ENCODE assay signal across 41 cellular contexts in the genomic region with DNA sequence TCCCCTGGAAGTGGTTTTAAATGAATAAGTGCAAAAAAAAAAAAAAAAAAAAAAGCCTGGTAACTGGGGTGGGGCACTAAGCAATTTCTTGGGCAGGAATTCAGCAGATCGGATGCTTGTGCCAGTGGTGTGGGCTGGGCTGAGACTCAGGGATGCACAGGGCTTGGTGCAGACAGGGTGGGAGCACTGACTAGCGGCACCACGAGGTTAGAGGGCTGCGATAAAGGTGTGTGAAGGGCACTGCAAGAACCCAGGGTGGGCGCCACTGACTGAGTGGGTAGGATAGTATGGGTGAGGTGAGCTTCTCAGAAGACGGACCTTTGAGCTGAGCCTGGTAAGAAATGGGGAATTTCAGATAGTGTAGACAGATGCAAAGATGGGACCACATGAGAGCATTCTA. TPM values are rescaled to one million over a fixed set of nuclear protein-coding genes. Genes with fewer than 3 reads are reported as not detected.
"Had no signal": no experiment of that assay in that cellular context is flagged by ENCODE, and none has a peak within 500 bp of the region (broad histone marks: within the 10 kb centered on the region; RNA-seq: fewer than 3 reads in every experiment).

No MANE protein-coding gene starts in this region.

- H3K4me3 Mint-ChIP-seq: activated naive CD4-positive, alpha-beta T cell treated with anti-CD3 and anti-CD28 coated beads for 36 hours; activated naive CD4-positive, alpha-beta T cell treated with anti-CD3 and anti-CD28 coated beads, Interleukin-2, amount 10 ng/mL, durations not matched to agents 7 days and 5 days; activated naive CD4-positive, alpha-beta T cell treated with anti-CD3 and anti-CD28 coated beads, Interleukin-2, amount 50 U/mL, for 24 hours; activated naive CD8-positive, alpha-beta T cell; activated naive CD8-positive, alpha-beta T cell treated with anti-CD3 and anti-CD28 coated beads for 36 hours; activated naive CD8-positive, alpha-beta T cell treated with anti-CD3 and anti-CD28 coated beads, Interleukin-2, amount 10 ng/mL, durations not matched to agents 7 days and 5 days; activated naive CD8-positive, alpha-beta T cell treated with anti-CD3 and anti-CD28 coated beads, Interleukin-2, amount 50 U/mL, for 24 hours; activated T-cell treated with anti-CD3 and anti-CD28 coated beads, Interleukin-2, amount 50 U/mL, for 24 hours; activated T-cell treated with anti-CD3 and anti-CD28 coated beads, Interleukin-2, amount 50 U/mL, for 4 hours; activated T-cell treated with anti-CD3 and anti-CD28 coated beads, Interleukin-2, amount 50 U/mL, for 72 hours; activated T-helper 1 cell treated with anti-CD3 and anti-CD28 coated beads, Interleukin-12 subunit alpha, Interleukin-12 subunit beta, Interleukin-2, Interleukin-4 antibody, amounts not matched to agents 30 ng/mL and 10 ng/mL and 1 ng/mL, durations not matched to agents 14 hours and 24 hours and 36 hours; activated T-helper 17 cell treated with anti-CD3 and anti-CD28 coated beads, Interleukin-2, amount 50 U/mL, for 72 hours; brain; central memory CD8-positive, alpha-beta T cell had no signal

- H3K36me3 ChIP-seq: adrenal gland, ascending aorta, brain microvascular endothelial cell, breast epithelium, cardiac muscle cell had no signal

- H3K27me3 ChIP-seq: adrenal gland, ascending aorta, body of pancreas, brain microvascular endothelial cell, cardiac muscle cell had no signal

- H3K36me3 Mint-ChIP-seq: activated naive CD4-positive, alpha-beta T cell treated with anti-CD3 and anti-CD28 coated beads, Interleukin-2, amount 10 ng/mL, durations not matched to agents 7 days and 5 days; activated naive CD4-positive, alpha-beta T cell treated with anti-CD3 and anti-CD28 coated beads, Interleukin-2, amount 50 U/mL, for 72 hours; activated naive CD8-positive, alpha-beta T cell treated with anti-CD3 and anti-CD28 coated beads for 36 hours; activated naive CD8-positive, alpha-beta T cell treated with anti-CD3 and anti-CD28 coated beads, Interleukin-2, amount 10 ng/mL, durations not matched to agents 7 days and 5 days; brain had no signal

- H3K27ac ChIP-seq: adrenal gland, ascending aorta, body of pancreas, brain microvascular endothelial cell, breast epithelium, cardiac muscle cell had no signal

- H3K4me3 ChIP-seq: adrenal gland, ascending aorta, body of pancreas, breast epithelium, cardiac muscle cell had no signal

- H3K9me3 Mint-ChIP-seq: activated naive CD4-positive, alpha-beta T cell treated with anti-CD3 and anti-CD28 coated beads for 36 hours; activated naive CD4-positive, alpha-beta T cell treated with anti-CD3 and anti-CD28 coated beads, Interleukin-2, amount 10 ng/mL, durations not matched to agents 7 days and 5 days; activated naive CD4-positive, alpha-beta T cell treated with anti-CD3 and anti-CD28 coated beads, Interleukin-2, amount 50 U/mL, for 24 hours; activated naive CD8-positive, alpha-beta T cell treated with anti-CD3 and anti-CD28 coated beads for 36 hours; activated naive CD8-positive, alpha-beta T cell treated with anti-CD3 and anti-CD28 coated beads, Interleukin-2, amount 10 ng/mL, durations not matched to agents 7 days and 5 days; activated naive CD8-positive, alpha-beta T cell treated with anti-CD3 and anti-CD28 coated beads, Interleukin-2, amount 50 U/mL, for 24 hours; activated T-cell treated with anti-CD3 and anti-CD28 coated beads, Interleukin-2, amount 50 U/mL, for 24 hours; activated T-cell treated with anti-CD3 and anti-CD28 coated beads, Interleukin-2, amount 50 U/mL, for 4 hours; activated T-helper 17 cell treated with anti-CD3 and anti-CD28 coated beads, Interleukin-2, amount 50 U/mL, for 72 hours; activated T-helper 2 cell treated with anti-CD3 and anti-CD28 coated beads, Interferon-gamma antibody, Interleukin-2, Interleukin-4, amounts not matched to agents 10 μg/mL and 5 μg/mL and 100 μg/mL, durations not matched to agents 14 hours and 24 hours and 36 hours; central memory CD8-positive, alpha-beta T cell had no signal

- H3K27ac Mint-ChIP-seq: activated naive CD4-positive, alpha-beta T cell treated with anti-CD3 and anti-CD28 coated beads for 36 hours; activated naive CD4-positive, alpha-beta T cell treated with anti-CD3 and anti-CD28 coated beads, Interleukin-2, amount 10 ng/mL, durations not matched to agents 7 days and 5 days; activated naive CD4-positive, alpha-beta T cell treated with anti-CD3 and anti-CD28 coated beads, Interleukin-2, amount 50 U/mL, for 24 hours; activated naive CD4-positive, alpha-beta T cell treated with anti-CD3 and anti-CD28 coated beads, Interleukin-2, amount 50 U/mL, for 72 hours; activated naive CD8-positive, alpha-beta T cell; activated naive CD8-positive, alpha-beta T cell treated with anti-CD3 and anti-CD28 coated beads for 36 hours; activated naive CD8-positive, alpha-beta T cell treated with anti-CD3 and anti-CD28 coated beads, Interleukin-2, amount 10 ng/mL, durations not matched to agents 7 days and 5 days; activated naive CD8-positive, alpha-beta T cell treated with anti-CD3 and anti-CD28 coated beads, Interleukin-2, amount 50 U/mL, for 24 hours; activated T-cell treated with anti-CD3 and anti-CD28 coated beads, Interleukin-2, amount 50 U/mL, for 24 hours; activated T-cell treated with anti-CD3 and anti-CD28 coated beads, Interleukin-2, amount 50 U/mL, for 72 hours; activated T-helper 1 cell treated with anti-CD3 and anti-CD28 coated beads, Interleukin-12 subunit alpha, Interleukin-12 subunit beta, Interleukin-2, Interleukin-4 antibody, amounts not matched to agents 30 ng/mL and 10 ng/mL and 1 ng/mL, durations not matched to agents 14 hours and 24 hours and 36 hours; activated T-helper 17 cell treated with anti-CD3 and anti-CD28 coated beads, Interleukin-2, amount 50 U/mL, for 72 hours; activated T-helper 2 cell treated with anti-CD3 and anti-CD28 coated beads, Interferon-gamma antibody, Interleukin-2, Interleukin-4, amounts not matched to agents 10 μg/mL and 5 μg/mL and 100 μg/mL, durations not matched to agents 14 hours and 24 hours and 36 hours had no signal

- H3K9me3 ChIP-seq: adrenal gland, ascending aorta, body of pancreas, breast epithelium had no signal

- DNase-seq: activated effector memory CD4-positive, alpha-beta T cell treated with anti-CD3 and anti-CD28 coated beads, Interleukin-2, amount 50 U/mL, for 16 hours; activated effector memory CD4-positive, alpha-beta T cell treated with Interleukin-2 at 50 U/mL for 16 hours; activated gamma-delta T cell; activated gamma-delta T cell treated with Interleukin-2 at 50 U/mL for 16 hours; activated naive CD4-positive, alpha-beta T cell; activated naive CD4-positive, alpha-beta T cell treated with anti-CD3 and anti-CD28 coated beads for 36 hours; activated naive CD4-positive, alpha-beta T cell treated with anti-CD3 and anti-CD28 coated beads, Interleukin-2, amount 10 ng/mL, durations not matched to agents 7 days and 5 days; activated naive CD4-positive, alpha-beta T cell treated with anti-CD3 and anti-CD28 coated beads, Interleukin-2, amount 50 U/mL, for 16 hours; activated naive CD4-positive, alpha-beta T cell treated with Interleukin-2 at 50 U/mL for 16 hours; activated naive CD8-positive, alpha-beta T cell treated with anti-CD3 and anti-CD28 coated beads for 36 hours; activated naive CD8-positive, alpha-beta T cell treated with anti-CD3 and anti-CD28 coated beads, Interleukin-2, amount 10 ng/mL, durations not matched to agents 7 days and 5 days; activated naive CD8-positive, alpha-beta T cell treated with anti-CD3 and anti-CD28 coated beads, Interleukin-2, amount 50 U/mL, for 24 hours; activated T-cell treated with anti-CD3 and anti-CD28 coated beads, Interleukin-2, amount 50 U/mL, for 1 hour; activated T-cell treated with anti-CD3 and anti-CD28 coated beads, Interleukin-2, amount 50 U/mL, for 24 hours; activated T-cell treated with anti-CD3 and anti-CD28 coated beads, Interleukin-2, amount 50 U/mL, for 4 hours; activated T-cell treated with anti-CD3 and anti-CD28 coated beads, Interleukin-2, amount 50 U/mL, for 48 hours; activated T-cell treated with anti-CD3 and anti-CD28 coated beads, Interleukin-2, amount 50 U/mL, for 72 hours; adrenal gland; amniotic stem cell; amygdala; anterior cingulate cortex; aorta; body of pancreas; brain microvascular endothelial cell; caudate nucleus; central memory CD4-positive, alpha-beta T cell; cerebellar nuclear complex had no signal

- H3K4me1 ChIP-seq: adrenal gland, ascending aorta, body of pancreas, breast epithelium had no signal

RNA-seq across cellular contexts. Expression of a gene that starts 45.5 kb away (rescaled TPM):
- total RNA-seq: activated naive CD4-positive, alpha-beta T cell treated with anti-CD3 and anti-CD28 coated beads for 36 hours; activated naive CD4-positive, alpha-beta T cell treated with anti-CD3 and anti-CD28 coated beads, Interleukin-2, amount 50 U/mL, for 72 hours; activated naive CD8-positive, alpha-beta T cell treated with anti-CD3 and anti-CD28 coated beads for 36 hours; activated naive CD8-positive, alpha-beta T cell treated with anti-CD3 and anti-CD28 coated beads, Interleukin-2, amount 10 ng/mL, durations not matched to agents 7 days and 5 days; activated T-cell treated with anti-CD3 and anti-CD28 coated beads, Interleukin-2, amount 50 U/mL, for 72 hours; activated T-helper 1 cell treated with anti-CD3 and anti-CD28 coated beads, Interleukin-12 subunit alpha, Interleukin-12 subunit beta, Interleukin-2, Interleukin-4 antibody, amounts not matched to agents 30 ng/mL and 10 ng/mL and 1 ng/mL, durations not matched to agents 14 hours and 24 hours and 36 hours; activated T-helper 17 cell treated with anti-CD3 and anti-CD28 coated beads, Interleukin-2, amount 50 U/mL, for 72 hours; activated T-helper 2 cell treated with anti-CD3 and anti-CD28 coated beads, Interferon-gamma antibody, Interleukin-2, Interleukin-4, amounts not matched to agents 10 μg/mL and 5 μg/mL and 100 μg/mL, durations not matched to agents 14 hours and 24 hours and 36 hours; aorta; ascending aorta; breast epithelium; bronchial epithelial cell; cardiac muscle cell; cardiac septum; chondrocyte had no signal
